9 cellular contexts compared by ENCODE assay signal in the genomic region with DNA sequence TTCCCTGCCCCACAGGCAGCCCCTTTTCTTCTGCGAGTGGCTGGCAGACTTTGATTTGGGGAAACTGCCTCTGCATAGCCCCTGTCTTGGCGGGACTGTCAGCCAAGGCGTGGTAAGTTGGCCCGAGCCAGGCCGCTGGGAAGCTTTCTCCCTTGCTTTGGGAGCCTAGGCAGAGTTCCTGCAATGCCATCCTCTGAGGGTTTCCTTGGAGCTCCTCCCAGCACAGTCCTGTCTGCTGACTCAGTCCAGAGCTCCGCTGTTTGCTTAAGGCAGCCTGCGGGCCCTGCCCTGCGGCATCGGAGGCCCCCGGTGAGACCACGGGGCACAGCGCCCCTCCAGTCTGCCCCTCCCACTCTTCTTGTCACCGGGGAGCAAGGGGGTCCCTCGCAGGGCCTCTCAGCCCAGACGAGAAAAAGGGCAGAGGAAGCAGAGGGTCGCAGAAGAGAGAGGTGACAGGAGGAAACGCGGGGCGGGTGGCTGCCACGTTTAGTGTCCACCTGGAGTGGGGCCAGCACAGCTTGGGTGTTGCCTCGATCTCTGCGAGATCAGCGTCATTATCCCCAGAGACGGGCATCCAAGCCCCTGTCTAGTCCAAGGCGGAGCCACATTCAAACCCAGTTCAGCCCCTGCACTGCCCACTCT. TPM values are rescaled to one million over a fixed set of nuclear protein-coding genes. Genes with fewer than 3 reads are reported as not detected.
DNase-seq lines count a peak whose midpoint lies in the region; ATAC-seq and FAIRE-seq lines count a peak whose summit lies in the region.
"Had no signal": no experiment of that assay in that cellular context is flagged by ENCODE, and none has a peak within 500 bp of the region (broad histone marks: within the 10 kb centered on the region; RNA-seq: fewer than 3 reads in every experiment).

No MANE protein-coding gene starts in this region.

- H3K4me1 Mint-ChIP-seq in activated naive CD8-positive, alpha-beta T cell treated with anti-CD3 and anti-CD28 coated beads, Interleukin-2, amount 50 U/mL, for 24 hours = peaks cover 8% of the 10 kb centered on the region

- H3K4me3 Mint-ChIP-seq in activated naive CD8-positive, alpha-beta T cell treated with anti-CD3 and anti-CD28 coated beads, Interleukin-2, amount 50 U/mL, for 24 hours = no peak overlapping the region

- H3K27ac ChIP-seq in SJCRH30 (peak overlapping the region; percentile 62), small intestine (ENCODE audit: low read depth in 1 of 2, low read length in 1 of 2) (no peak overlapping the region)
- H3K27ac ChIP-seq: HL-60 had no signal

- H3K9me3 ChIP-seq in SJCRH30 (replicated peaks) (no peaks in the 10 kb centered on the region), small intestine (ENCODE audit: control insufficient read depth, low read depth) (no peaks in the 10 kb centered on the region)

- peaks cover 4% of the 10 kb centered on the region for H3K9me3 Mint-ChIP-seq in activated naive CD8-positive, alpha-beta T cell treated with anti-CD3 and anti-CD28 coated beads, Interleukin-2, amount 50 U/mL, for 24 hours

- no peaks in the 10 kb centered on the region for H3K36me3 Mint-ChIP-seq in activated naive CD8-positive, alpha-beta T cell treated with anti-CD3 and anti-CD28 coated beads, Interleukin-2, amount 50 U/mL, for 24 hours (ENCODE audit: low read depth)

- no peak overlapping the region for H3K27ac Mint-ChIP-seq in activated naive CD8-positive, alpha-beta T cell treated with anti-CD3 and anti-CD28 coated beads, Interleukin-2, amount 50 U/mL, for 24 hours

- H3K36me3 ChIP-seq in H7 (replicated peaks; ENCODE audit: control insufficient read depth, insufficient read depth, low read length) (no peaks in the 10 kb centered on the region), SJCRH30 (no peaks in the 10 kb centered on the region), small intestine (ENCODE audit: control insufficient read depth in 2 of 2, insufficient read depth in 2 of 2, low read length in 2 of 2) (no peaks in the 10 kb centered on the region)

- WGBS in small intestine, 3 donors = 16 to 47% (median 22%) methylated on average over 25 of the region's 25 CpGs

- H3K27me3 Mint-ChIP-seq in activated naive CD8-positive, alpha-beta T cell treated with anti-CD3 and anti-CD28 coated beads, Interleukin-2, amount 50 U/mL, for 24 hours = peaks cover 15% of the 10 kb centered on the region

- H3K4me1 ChIP-seq in SJCRH30 (peaks cover 35% of the 10 kb centered on the region), small intestine (ENCODE audit: control insufficient read depth in 2 of 2, insufficient read depth in 1 of 2, low read depth in 1 of 2, low read length in 1 of 2) (peaks cover 4% of the 10 kb centered on the region in 2 donors)

- ATAC-seq in left ventricle myocardium superior (peak; percentile 70), HG02610 (IDR thresholded peaks at IDR 0.05; ENCODE audit: unreplicated experiment) (no peak)
- no peak for ATAC-seq in activated naive CD8-positive, alpha-beta T cell treated with anti-CD3 and anti-CD28 coated beads, Interleukin-2, amount 50 U/mL, for 24 hours

- H3K4me3 ChIP-seq in H7 (ENCODE audit: insufficient read depth, low read depth, low read length) (no peak overlapping the region), SJCRH30 (0 out of 2 replicates have a peak overlapping the region, but pooled peaks have one; percentile 1), small intestine (ENCODE audit: low read depth in 1 of 2, low read length in 2 of 2) (no peak overlapping the region)

- peak; percentile 74 for DNase-seq in H7
- DNase-seq in SJCRH30 = peak; percentile 47 to 55
- peak; percentile 61 for DNase-seq in left ventricle myocardium superior
- DNase-seq in small intestine = peak; percentile 26
- DNase-seq in NCI-H526 treated with DMSO at 0.1 percent for 48 hours (lab: John Stamatoyannopoulos, UW) = no peak
- no peak for DNase-seq in activated naive CD8-positive, alpha-beta T cell treated with anti-CD3 and anti-CD28 coated beads, Interleukin-2, amount 50 U/mL, for 24 hours
- DNase-seq in stimulated activated naive CD4-positive, alpha-beta T cell (lab: John Stamatoyannopoulos, UW) = no peak

- FAIRE-seq in small intestine (lab: Jason Lieb, UNC) = no peak

- H3K27me3 ChIP-seq in H7 (ENCODE audit: control insufficient read depth, insufficient read depth, low read length) = no peaks in the 10 kb centered on the region
- H3K27me3 ChIP-seq in SJCRH30 = no peaks in the 10 kb centered on the region
- H3K27me3 ChIP-seq in small intestine (ENCODE audit: control insufficient read depth in 2 of 2, insufficient read depth in 2 of 2, low read length in 2 of 2) = no peaks in the 10 kb centered on the region

- intact Hi-C loops in left ventricle myocardium superior (cut with micrococcal nuclease) = no loop called here

RNA-seq across cellular contexts. Expression of a gene that starts 58.9 kb away (rescaled TPM):
- 15.7 and 18.4 TPM in 2 replicates for total RNA-seq in H7 (2014; rRNA removed; shearing (Covaris generic))
- 2.2 and 2.8 TPM in 2 replicates for total RNA-seq in SJCRH30 (2014; rRNA removed; shearing (Covaris generic))
- total RNA-seq in left ventricle myocardium superior = 4.0 TPM
- polyA plus RNA-seq in small intestine = 1 to 10 TPM in 2 of 3 donors, under 1 TPM in 1; 0.45 to 8.5 (median 3.0) TPM

Comparison
In these comparisons a context has a peak if more than half of its experiments do, and no peak if none do; other contexts are left out.
1. DNase-seq: peak in H7 (single experiment), SJCRH30 (2 of 2), left ventricle myocardium superior (single experiment) and small intestine (single experiment); none in NCI-H526 treated with DMSO at 0.1 percent for 48 hours (single experiment), activated naive CD8-positive, alpha-beta T cell treated with anti-CD3 and anti-CD28 coated beads, Interleukin-2, amount 50 U/mL, for 24 hours (single experiment) and stimulated activated naive CD4-positive, alpha-beta T cell (0 of 6).